1 cellular context compared by ENCODE assay signal in the genomic region with DNA sequence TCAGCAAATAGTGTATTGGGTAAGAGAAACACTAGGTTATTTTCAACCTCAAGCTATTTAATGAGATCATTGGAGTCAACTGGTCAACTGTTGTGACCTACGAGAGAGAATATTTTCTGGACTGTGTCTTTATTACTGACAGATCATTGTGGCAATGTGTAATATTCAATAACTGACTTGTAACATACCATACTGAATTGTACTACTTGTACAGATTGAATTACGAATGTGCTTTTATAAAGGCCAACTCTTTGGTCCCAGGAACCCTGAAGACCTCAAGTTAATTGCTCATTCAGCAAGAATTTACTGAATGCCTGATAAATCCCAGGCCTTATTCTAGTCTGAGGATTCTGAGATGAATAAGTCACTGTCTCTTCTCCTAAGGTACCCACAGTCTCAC.
TF ChIP-seq lines count a peak whose summit lies in the region.

No MANE protein-coding gene starts in this region.

TF ChIP-seq in IMR-90, 13 proteins besides CTCF, POLR2A, EP300 and RAD21:
- no peak for TF ChIP-seq BHLHE40 (IDR thresholded peaks at IDR 0.05; ENCODE audit: low read depth, low read length)
- no peak for TF ChIP-seq FOS (IDR thresholded peaks at IDR 0.05; ENCODE audit: low read depth, low read length)
